In genomic region chr9:124197177-124198095, GRCh38 we compare ENCODE assay signal across 1 cellular context.
TF ChIP-seq lines count a peak whose summit lies in the region.

No MANE protein-coding gene starts in this region.

TF ChIP-seq in GM12878, 131 proteins besides CTCF, POLR2A, EP300 and RAD21 (continued from another document and continues in another):
- TF ChIP-seq ZNF592 (IDR thresholded peaks at IDR 0.05) (peak; percentile 81; the same call in 1 of the 2 replicates), NR2C1 (IDR thresholded peaks at IDR 0.05) (no peak), POU2F2 (IDR thresholded peaks at IDR 0.05; ENCODE audit: borderline replicate concordance, low read depth, low read length) (peak; percentile 78; the same call in 2 of the 3 replicates), YY1 (IDR thresholded peaks at IDR 0.05; ENCODE audit: low read depth, low read length) (peak; percentile 87), HDAC6 (IDR thresholded peaks at IDR 0.05; ENCODE audit: unreplicated experiment) (no peak), CBFB (IDR thresholded peaks at IDR 0.05; ENCODE audit: low read depth) (peak; percentile 93), TBL1XR1 (IDR thresholded peaks at IDR 0.05; ENCODE audit: low read depth, low read length) (peak; percentile 84), RFX5 (IDR thresholded peaks at IDR 0.05; ENCODE audit: low read depth, low read length) (peak; percentile 96), CREB1 (IDR thresholded peaks at IDR 0.05; ENCODE audit: low read depth) (no peak), ZBTB40 (IDR thresholded peaks at IDR 0.05; ENCODE audit: borderline replicate concordance) (no peak), TARDBP (IDR thresholded peaks at IDR 0.05; ENCODE audit: borderline replicate concordance) (0 out of 2 replicates have a peak, but pooled peaks have one; percentile 40), SMC3 (IDR thresholded peaks at IDR 0.05; ENCODE audit: borderline replicate concordance, low read length) (peak; percentile 25; the same call in 1 of the 2 replicates), KLF5 (IDR thresholded peaks at IDR 0.05; ENCODE audit: partially characterized antibody) (peak; percentile 96), NFXL1 (IDR thresholded peaks at IDR 0.05; ENCODE audit: borderline replicate concordance) (no peak), ZNF207 (IDR thresholded peaks at IDR 0.05; ENCODE audit: borderline replicate concordance) (peak; percentile 88; the same call in 1 of the 2 replicates), GABPA (IDR thresholded peaks at IDR 0.05; ENCODE audit: low read depth) (no peak), ZBTB4 (CRISPR knock-in tag; IDR thresholded peaks at IDR 0.05) (no peak), RCOR1 (conservative IDR thresholded peaks at IDR 0.05; ENCODE audit: low read depth, low read length) (peak; percentile 37; the same call in 1 of the 2 replicates), ETV6 (conservative IDR thresholded peaks at IDR 0.05 in 1 of 2, IDR thresholded peaks at IDR 0.05 in 1 of 2; ENCODE audit: borderline replicate concordance in 1 of 2, low read depth in 1 of 2) (peak in 1 of 2 experiments; percentile 89; a peak in 1 of 4 replicates), BCL11A (IDR thresholded peaks at IDR 0.05; ENCODE audit: low read depth, low read length) (peak; percentile 89), NR2F1 (conservative IDR thresholded peaks at IDR 0.05) (peak; percentile 88), BHLHE40 (IDR thresholded peaks at IDR 0.05; ENCODE audit: borderline replicate concordance in 1 of 2, low read depth in 2 of 2, low read length in 1 of 2) (peak; percentile 66 to 71), HDGF (IDR thresholded peaks at IDR 0.05) (peak; percentile 94), NRF1 (conservative IDR thresholded peaks at IDR 0.05; ENCODE audit: low read depth, low read length) (no peak), SMARCA5 (IDR thresholded peaks at IDR 0.05) (no peak), SIX5 (IDR thresholded peaks at IDR 0.05; ENCODE audit: low read depth, low read length, severe bottlenecking) (no peak), RB1 (IDR thresholded peaks at IDR 0.05; ENCODE audit: borderline replicate concordance) (no peak; the same call in 1 of the 2 replicates), TCF12 (IDR thresholded peaks at IDR 0.05; ENCODE audit: low read depth, low read length) (no peak), CHD1 (IDR thresholded peaks at IDR 0.05; ENCODE audit: low read depth, low read length) (no peak), SMAD5 (IDR thresholded peaks at IDR 0.05; ENCODE audit: low read depth) (peak; percentile 78), BACH1 (IDR thresholded peaks at IDR 0.05; ENCODE audit: borderline replicate concordance) (peak; percentile 70; the same call in 1 of the 2 replicates), ZNF622 (IDR thresholded peaks at IDR 0.05) (no peak), PML (IDR thresholded peaks at IDR 0.05; ENCODE audit: low read length) (no peak), KDM1A (IDR thresholded peaks at IDR 0.05; ENCODE audit: borderline replicate concordance) (no peak), USF1 (IDR thresholded peaks at IDR 0.05; ENCODE audit: borderline replicate concordance, extremely low read length, insufficient read depth, low read depth, low read length) (no peak), ZNF217 (IDR thresholded peaks at IDR 0.05) (peak; percentile 88), BCLAF1 (IDR thresholded peaks at IDR 0.05) (peak; percentile 83), RAD51 (IDR thresholded peaks at IDR 0.05) (no peak), SIN3A (IDR thresholded peaks at IDR 0.05; ENCODE audit: low read depth, low read length) (no peak; the same call in 1 of the 2 replicates), PAX8 (IDR thresholded peaks at IDR 0.05) (no peak), JUNB (IDR thresholded peaks at IDR 0.05) (no peak)
- TF ChIP-seq, protein P1, sequence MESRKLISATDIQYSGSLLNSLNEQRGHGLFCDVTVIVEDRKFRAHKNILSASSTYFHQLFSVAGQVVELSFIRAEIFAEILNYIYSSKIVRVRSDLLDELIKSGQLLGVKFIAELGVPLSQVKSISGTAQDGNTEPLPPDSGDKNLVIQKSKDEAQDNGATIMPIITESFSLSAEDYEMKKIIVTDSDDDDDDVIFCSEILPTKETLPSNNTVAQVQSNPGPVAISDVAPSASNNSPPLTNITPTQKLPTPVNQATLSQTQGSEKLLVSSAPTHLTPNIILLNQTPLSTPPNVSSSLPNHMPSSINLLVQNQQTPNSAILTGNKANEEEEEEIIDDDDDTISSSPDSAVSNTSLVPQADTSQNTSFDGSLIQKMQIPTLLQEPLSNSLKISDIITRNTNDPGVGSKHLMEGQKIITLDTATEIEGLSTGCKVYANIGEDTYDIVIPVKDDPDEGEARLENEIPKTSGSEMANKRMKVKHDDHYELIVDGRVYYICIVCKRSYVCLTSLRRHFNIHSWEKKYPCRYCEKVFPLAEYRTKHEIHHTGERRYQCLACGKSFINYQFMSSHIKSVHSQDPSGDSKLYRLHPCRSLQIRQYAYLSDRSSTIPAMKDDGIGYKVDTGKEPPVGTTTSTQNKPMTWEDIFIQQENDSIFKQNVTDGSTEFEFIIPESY (IDR thresholded peaks at IDR 0.05): no peak
- TF ChIP-seq, protein P2, sequence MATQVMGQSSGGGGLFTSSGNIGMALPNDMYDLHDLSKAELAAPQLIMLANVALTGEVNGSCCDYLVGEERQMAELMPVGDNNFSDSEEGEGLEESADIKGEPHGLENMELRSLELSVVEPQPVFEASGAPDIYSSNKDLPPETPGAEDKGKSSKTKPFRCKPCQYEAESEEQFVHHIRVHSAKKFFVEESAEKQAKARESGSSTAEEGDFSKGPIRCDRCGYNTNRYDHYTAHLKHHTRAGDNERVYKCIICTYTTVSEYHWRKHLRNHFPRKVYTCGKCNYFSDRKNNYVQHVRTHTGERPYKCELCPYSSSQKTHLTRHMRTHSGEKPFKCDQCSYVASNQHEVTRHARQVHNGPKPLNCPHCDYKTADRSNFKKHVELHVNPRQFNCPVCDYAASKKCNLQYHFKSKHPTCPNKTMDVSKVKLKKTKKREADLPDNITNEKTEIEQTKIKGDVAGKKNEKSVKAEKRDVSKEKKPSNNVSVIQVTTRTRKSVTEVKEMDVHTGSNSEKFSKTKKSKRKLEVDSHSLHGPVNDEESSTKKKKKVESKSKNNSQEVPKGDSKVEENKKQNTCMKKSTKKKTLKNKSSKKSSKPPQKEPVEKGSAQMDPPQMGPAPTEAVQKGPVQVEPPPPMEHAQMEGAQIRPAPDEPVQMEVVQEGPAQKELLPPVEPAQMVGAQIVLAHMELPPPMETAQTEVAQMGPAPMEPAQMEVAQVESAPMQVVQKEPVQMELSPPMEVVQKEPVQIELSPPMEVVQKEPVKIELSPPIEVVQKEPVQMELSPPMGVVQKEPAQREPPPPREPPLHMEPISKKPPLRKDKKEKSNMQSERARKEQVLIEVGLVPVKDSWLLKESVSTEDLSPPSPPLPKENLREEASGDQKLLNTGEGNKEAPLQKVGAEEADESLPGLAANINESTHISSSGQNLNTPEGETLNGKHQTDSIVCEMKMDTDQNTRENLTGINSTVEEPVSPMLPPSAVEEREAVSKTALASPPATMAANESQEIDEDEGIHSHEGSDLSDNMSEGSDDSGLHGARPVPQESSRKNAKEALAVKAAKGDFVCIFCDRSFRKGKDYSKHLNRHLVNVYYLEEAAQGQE (IDR thresholded peaks at IDR 0.05; ENCODE audit: low read depth, low read length): 0 out of 2 replicates have a peak, but pooled peaks have one; percentile 18
